19 cellular contexts compared by ENCODE assay signal in the genomic region with DNA sequence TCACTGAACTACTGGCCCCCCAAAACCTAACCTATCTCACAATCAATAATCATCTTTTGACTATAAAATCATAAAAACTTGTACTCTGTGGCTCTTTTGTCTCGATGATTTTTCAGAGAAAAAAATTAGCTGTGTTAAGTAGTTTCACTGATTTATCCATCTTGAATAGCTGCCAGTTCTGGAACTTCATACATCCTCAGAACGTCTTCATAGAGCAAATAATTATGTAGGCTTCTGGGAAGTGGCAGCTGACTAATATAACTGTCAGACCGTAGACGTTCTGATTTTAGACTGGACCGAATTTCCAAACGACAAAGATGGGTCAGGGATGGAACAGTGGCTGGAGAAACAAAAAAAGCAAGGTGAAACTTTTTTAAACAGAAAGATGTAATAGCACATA.
"Had no signal": no experiment of that assay in that cellular context is flagged by ENCODE, and none has a peak within 500 bp of the region (broad histone marks: within the 10 kb centered on the region; RNA-seq: fewer than 3 reads in every experiment).

No MANE protein-coding gene starts in this region.

- H3K27me3 ChIP-seq: colonic mucosa, hepatocyte, sigmoid colon, thyroid gland had no signal

- H3K27ac ChIP-seq: colonic mucosa, hepatocyte, sigmoid colon, thyroid gland, WERI-Rb-1 had no signal

- H3K4me1 Mint-ChIP-seq: natural killer cell had no signal

- DNase-seq: activated CD4-positive, alpha-beta T cell treated with anti-CD3 and anti-CD28 coated beads for 1 hour; activated gamma-delta T cell; activated T-cell treated with anti-CD3 and anti-CD28 coated beads, Interleukin-2, amount 50 U/mL, for 72 hours; amniotic stem cell; caudate nucleus; colonic mucosa; foreskin fibroblast; left cardiac atrium; natural killer cell; sigmoid colon; stimulated activated CD4-positive, alpha-beta T cell treated with anti-CD3 and anti-CD28 coated beads, Interleukin-1b, Interleukin-23, amount 100 ng/mL, for 48 hours; stimulated activated CD8-positive, alpha-beta memory T cell treated with anti-CD3 and anti-CD28 coated beads, Interleukin-4, amount 100 ng/mL, for 48 hours; stimulated activated naive CD4-positive, alpha-beta T cell; thyroid gland; WERI-Rb-1 had no signal

- H3K9me3 ChIP-seq: colonic mucosa, sigmoid colon, thyroid gland had no signal

- H3K27ac Mint-ChIP-seq: activated naive CD8-positive, alpha-beta T cell; activated T-cell treated with anti-CD3 and anti-CD28 coated beads, Interleukin-2, amount 50 U/mL, for 72 hours; natural killer cell had no signal

- H3K27me3 Mint-ChIP-seq: activated naive CD8-positive, alpha-beta T cell had no signal

- H3K4me1 ChIP-seq: colonic mucosa, thyroid gland had no signal

- H3K36me3 Mint-ChIP-seq: natural killer cell had no signal

- H3K9me3 Mint-ChIP-seq: natural killer cell had no signal

- H3K36me3 ChIP-seq: colonic mucosa, thyroid gland had no signal

- H2AFZ ChIP-seq: hepatocyte had no signal

- FAIRE-seq: islet of Langerhans had no signal

- H3K4me2 ChIP-seq: hepatocyte had no signal

- H3K4me3 ChIP-seq: colonic mucosa, hepatocyte, lung, sigmoid colon, thyroid gland had no signal

- ATAC-seq: activated T-cell treated with anti-CD3 and anti-CD28 coated beads, Interleukin-2, amount 50 U/mL, for 72 hours; left cardiac atrium; natural killer cell had no signal

- H3K4me3 Mint-ChIP-seq: activated naive CD8-positive, alpha-beta T cell; activated T-cell treated with anti-CD3 and anti-CD28 coated beads, Interleukin-2, amount 50 U/mL, for 72 hours; natural killer cell had no signal
